1 cellular context compared by ENCODE assay signal in genomic region chr1:223007250-223007649, GRCh38.
TF ChIP-seq lines count a peak whose summit lies in the region.

No MANE protein-coding gene starts in this region.

TF ChIP-seq in HepG2, 621 proteins besides CTCF, POLR2A, EP300 and RAD21 (continued from another document and continues in another):
- no peak for TF ChIP-seq ZNF281 (CRISPR knock-in tag; IDR thresholded peaks at IDR 0.05; ENCODE audit: borderline replicate concordance)
- no peak for TF ChIP-seq ZGPAT (CRISPR knock-in tag; IDR thresholded peaks at IDR 0.05)
- TF ChIP-seq ARID5B (CRISPR knock-in tag; IDR thresholded peaks at IDR 0.05) = peak; percentile 34; the same call in 1 of the 2 replicates
- TF ChIP-seq NFATC3 (CRISPR knock-in tag; IDR thresholded peaks at IDR 0.05) = no peak
- 0 out of 2 replicates have a peak, but pooled peaks have one; percentile 18 for TF ChIP-seq CREM (IDR thresholded peaks at IDR 0.05)
- TF ChIP-seq CREM (CRISPR knock-in tag; IDR thresholded peaks at IDR 0.05) = no peak
- no peak for TF ChIP-seq NAIF1 (CRISPR knock-in tag; IDR thresholded peaks at IDR 0.05; ENCODE audit: borderline replicate concordance)
- no peak for TF ChIP-seq HMGXB4 (CRISPR knock-in tag; IDR thresholded peaks at IDR 0.05; ENCODE audit: borderline replicate concordance in 1 of 2, low read depth in 1 of 2)
- TF ChIP-seq ZNF34 (CRISPR knock-in tag; IDR thresholded peaks at IDR 0.05; ENCODE audit: borderline replicate concordance) = no peak
- TF ChIP-seq CHD4 (IDR thresholded peaks at IDR 0.05; ENCODE audit: borderline replicate concordance, low read length) = no peak
- no peak for TF ChIP-seq CERS6 (CRISPR knock-in tag; IDR thresholded peaks at IDR 0.05)
- no peak for TF ChIP-seq ZNF597 (CRISPR knock-in tag; IDR thresholded peaks at IDR 0.05)
- TF ChIP-seq SNAPC2 (CRISPR knock-in tag; IDR thresholded peaks at IDR 0.05) = no peak
- TF ChIP-seq ZNF749 (CRISPR knock-in tag; IDR thresholded peaks at IDR 0.05; ENCODE audit: borderline replicate concordance) = no peak
- 0 out of 2 replicates have a peak, but pooled peaks have one; percentile 32 for TF ChIP-seq ZBTB38 (CRISPR knock-in tag; IDR thresholded peaks at IDR 0.05)
- no peak for TF ChIP-seq NFKB2 (CRISPR knock-in tag; IDR thresholded peaks at IDR 0.05; ENCODE audit: borderline replicate concordance)
- peak; percentile 24 for TF ChIP-seq HNF4A (CRISPR knock-in tag; IDR thresholded peaks at IDR 0.05)
- TF ChIP-seq CENPBD1 (CRISPR knock-in tag; IDR thresholded peaks at IDR 0.05; ENCODE audit: borderline replicate concordance, low read depth) = no peak
- TF ChIP-seq ZNF33A (CRISPR knock-in tag; IDR thresholded peaks at IDR 0.05; ENCODE audit: borderline replicate concordance) = no peak
- TF ChIP-seq SMAD9 (CRISPR knock-in tag; IDR thresholded peaks at IDR 0.05) = no peak
- no peak; the same call in 1 of the 2 replicates for TF ChIP-seq HDAC2 (CRISPR knock-in tag; IDR thresholded peaks at IDR 0.05)
- TF ChIP-seq RARA (CRISPR knock-in tag; IDR thresholded peaks at IDR 0.05) = peak; percentile 48
- TF ChIP-seq ZNF614 (CRISPR knock-in tag; IDR thresholded peaks at IDR 0.05; ENCODE audit: borderline replicate concordance) = no peak
- TF ChIP-seq SPEN (CRISPR knock-in tag; IDR thresholded peaks at IDR 0.05; ENCODE audit: low read depth) = no peak
- TF ChIP-seq IRF1 (CRISPR knock-in tag; IDR thresholded peaks at IDR 0.05; ENCODE audit: low read depth) = no peak
- TF ChIP-seq KLF16 (CRISPR knock-in tag; IDR thresholded peaks at IDR 0.05) = no peak
- peak; percentile 45; the same call in 1 of the 2 replicates for TF ChIP-seq TBX2 (CRISPR knock-in tag; IDR thresholded peaks at IDR 0.05; ENCODE audit: borderline replicate concordance)
- no peak for TF ChIP-seq AFF4 (CRISPR knock-in tag; IDR thresholded peaks at IDR 0.05)
- TF ChIP-seq ZNF678 (CRISPR knock-in tag; IDR thresholded peaks at IDR 0.05) = no peak
- no peak for TF ChIP-seq MED8 (CRISPR knock-in tag; IDR thresholded peaks at IDR 0.05; ENCODE audit: insufficient replicate concordance)
- no peak for TF ChIP-seq PHF8 (CRISPR knock-in tag; IDR thresholded peaks at IDR 0.05)
- TF ChIP-seq CEBPZ (IDR thresholded peaks at IDR 0.05; ENCODE audit: low read length) = no peak
- no peak for TF ChIP-seq ZNF362 (CRISPR knock-in tag; IDR thresholded peaks at IDR 0.05; ENCODE audit: borderline replicate concordance)
